1 cellular context compared by ENCODE assay signal in genomic region chr7:44608916-44609648, GRCh38.
TF ChIP-seq lines count a peak whose summit lies in the region.

No MANE protein-coding gene starts in this region.

TF ChIP-seq in GM12878, 131 proteins besides CTCF, POLR2A, EP300 and RAD21:
- peak; percentile 28; the same call in 1 of the 2 replicates for TF ChIP-seq PKNOX1 (IDR thresholded peaks at IDR 0.05)
- TF ChIP-seq PBX3 (IDR thresholded peaks at IDR 0.05; ENCODE audit: insufficient replicate concordance, low read depth, low read length) = no peak
- peak; percentile 43; the same call in 1 of the 2 replicates for TF ChIP-seq RUNX3 (IDR thresholded peaks at IDR 0.05; ENCODE audit: low read length)
- no peak for TF ChIP-seq NR2C2 (IDR thresholded peaks at IDR 0.05; ENCODE audit: borderline replicate concordance, control insufficient read depth, insufficient read length, low read depth)
